In genomic region chr15:41689083-41689482, GRCh38 we compare ENCODE assay signal across 18 cellular contexts.
"Had no signal": no experiment of that assay in that cellular context is flagged by ENCODE, and none has a peak within 500 bp of the region (broad histone marks: within the 10 kb centered on the region; RNA-seq: fewer than 3 reads in every experiment).

No MANE protein-coding gene starts in this region.

- H3K4me2 ChIP-seq: hepatocyte, smooth muscle cell had no signal

- ATAC-seq: activated CD4-positive, alpha-beta T cell treated with anti-CD3 and anti-CD28 coated beads for 36 hours; left colon; lower lobe of right lung; natural killer cell treated with Interleukin-12 subunit alpha and Interleukin-12 subunit beta and Interleukin-15 and Interleukin-18, amount 100 ng/mL, for 72 hours; sciatic nerve; WTC11 had no signal

- H2AFZ ChIP-seq: hepatocyte had no signal

- H3K27ac ChIP-seq: epithelial cell of prostate, hepatocyte, lower lobe of right lung, thoracic aorta had no signal

- H3K36me3 Mint-ChIP-seq: mesothelial cell of epicardium; natural killer cell treated with Interleukin-12 subunit alpha and Interleukin-12 subunit beta and Interleukin-15 and Interleukin-18, amount 100 ng/mL, for 72 hours had no signal

- H3K27me3 Mint-ChIP-seq: activated CD4-positive, alpha-beta T cell treated with anti-CD3 and anti-CD28 coated beads for 36 hours; activated naive CD4-positive, alpha-beta T cell treated with anti-CD3 and anti-CD28 coated beads, Interleukin-2, amount 10 ng/mL, durations not matched to agents 7 days and 5 days; natural killer cell treated with Interleukin-12 subunit alpha and Interleukin-12 subunit beta and Interleukin-15 and Interleukin-18, amount 100 ng/mL, for 72 hours had no signal

- H3K27me3 ChIP-seq: hepatocyte, neutrophil had no signal

- H3K9me3 Mint-ChIP-seq: activated naive CD4-positive, alpha-beta T cell treated with anti-CD3 and anti-CD28 coated beads, Interleukin-2, amount 10 ng/mL, durations not matched to agents 7 days and 5 days; mesothelial cell of epicardium; natural killer cell treated with Interleukin-12 subunit alpha and Interleukin-12 subunit beta and Interleukin-15 and Interleukin-18, amount 100 ng/mL, for 72 hours; T-helper 2 cell treated with Interferon-gamma antibody and Interleukin-4, amounts not matched to agents 5 μg/mL and 100 μg/mL, for 36 hours; WTC11 had no signal

- H3K4me3 ChIP-seq: hepatocyte, lower lobe of right lung, smooth muscle cell, thoracic aorta had no signal

- H3K36me3 ChIP-seq: lower lobe of right lung, neutrophil, thoracic aorta had no signal

- DNase-seq: activated CD4-positive, alpha-beta T cell treated with anti-CD3 and anti-CD28 coated beads for 36 hours; activated CD4-positive, alpha-beta T cell treated with anti-CD3 and anti-CD28 coated beads, Interleukin-2, amount 50 U/mL, for 48 hours; activated naive CD4-positive, alpha-beta T cell treated with anti-CD3 and anti-CD28 coated beads, Interleukin-2, amount 10 ng/mL, durations not matched to agents 7 days and 5 days; amniotic stem cell; left colon; lower lobe of right lung; stimulated activated CD4-positive, alpha-beta T cell treated with anti-CD3 and anti-CD28 coated beads, Interleukin-4, amount 100 ng/mL, for 1 hour had no signal

- FAIRE-seq: islet of Langerhans had no signal

- H3K4me3 Mint-ChIP-seq: activated CD4-positive, alpha-beta T cell treated with anti-CD3 and anti-CD28 coated beads for 36 hours; activated naive CD4-positive, alpha-beta T cell treated with anti-CD3 and anti-CD28 coated beads, Interleukin-2, amount 10 ng/mL, durations not matched to agents 7 days and 5 days; mesothelial cell of epicardium; natural killer cell treated with Interleukin-12 subunit alpha and Interleukin-12 subunit beta and Interleukin-15 and Interleukin-18, amount 100 ng/mL, for 72 hours; T-helper 2 cell treated with Interferon-gamma antibody and Interleukin-4, amounts not matched to agents 5 μg/mL and 100 μg/mL, for 36 hours; WTC11 had no signal

- H3K9me3 ChIP-seq: lower lobe of right lung, neutrophil, thoracic aorta had no signal

- H3K27ac Mint-ChIP-seq: activated CD4-positive, alpha-beta T cell treated with anti-CD3 and anti-CD28 coated beads for 36 hours; activated naive CD4-positive, alpha-beta T cell treated with anti-CD3 and anti-CD28 coated beads, Interleukin-2, amount 10 ng/mL, durations not matched to agents 7 days and 5 days; T-helper 2 cell treated with Interferon-gamma antibody and Interleukin-4, amounts not matched to agents 5 μg/mL and 100 μg/mL, for 36 hours; WTC11 had no signal
